In genomic region chr3:69719292-69719691, GRCh38 we compare ENCODE assay signal across 3 cellular contexts.
A peak's percentile ranks its signal among the peaks of the same experiment; 100 is the strongest.
TF ChIP-seq lines count a peak whose summit lies in the region.

No MANE protein-coding gene starts in this region.

TF ChIP-seq in HEK293, 187 proteins besides CTCF, POLR2A, EP300 and RAD21:
- TF ChIP-seq EGR2 (tag by site-specific recombination; IDR thresholded peaks at IDR 0.05; ENCODE audit: low read depth) = no peak
- TF ChIP-seq TCF7L2 (IDR thresholded peaks at IDR 0.05; ENCODE audit: borderline replicate concordance, low read depth, low read length) = peak; percentile 30; the same call in 1 of the 2 replicates
- no peak for TF ChIP-seq ZNF341 (tag by site-specific recombination; IDR thresholded peaks at IDR 0.05; ENCODE audit: low read depth)
- no peak for TF ChIP-seq ZNF114 (tag by site-specific recombination; IDR thresholded peaks at IDR 0.05)
- TF ChIP-seq BCL11A (tag by site-specific recombination; IDR thresholded peaks at IDR 0.05; ENCODE audit: low read depth) = no peak

TF ChIP-seq in K562, 482 proteins besides CTCF, POLR2A, EP300 and RAD21 (continues in another document):
- TF ChIP-seq SMARCC2 (IDR thresholded peaks at IDR 0.05; ENCODE audit: low read depth) (no peak), GTF2A2 (tag; IDR thresholded peaks at IDR 0.05) (no peak), ZNF316 (IDR thresholded peaks at IDR 0.05) (peak; percentile 76), DEAF1 (CRISPR knock-in tag; IDR thresholded peaks at IDR 0.05) (no peak), ELF2 (CRISPR knock-in tag; IDR thresholded peaks at IDR 0.05) (no peak), LEF1 (IDR thresholded peaks at IDR 0.05) (peak; percentile 80), NEUROD1 (IDR thresholded peaks at IDR 0.05; ENCODE audit: borderline replicate concordance, low read depth, low read length, partially characterized antibody) (no peak), ZNF277 (CRISPR knock-in tag; IDR thresholded peaks at IDR 0.05; ENCODE audit: borderline replicate concordance) (no peak), SLC30A9 (CRISPR knock-in tag; IDR thresholded peaks at IDR 0.05) (no peak), CSDE1 (IDR thresholded peaks at IDR 0.05) (no peak), ATF7 (IDR thresholded peaks at IDR 0.05) (no peak), IRF1 (CRISPR knock-in tag; IDR thresholded peaks at IDR 0.05; ENCODE audit: borderline replicate concordance) (no peak), SMARCA5 (IDR thresholded peaks at IDR 0.05) (no peak), ETS1 (conservative IDR thresholded peaks at IDR 0.05; ENCODE audit: control insufficient read depth, low read depth, low read length) (no peak), ELF4 (CRISPR knock-in tag; IDR thresholded peaks at IDR 0.05) (no peak), GATAD2B (IDR thresholded peaks at IDR 0.05; ENCODE audit: borderline replicate concordance) (peak; percentile 70; the same call in 1 of the 2 replicates), POLR3A (IDR thresholded peaks at IDR 0.05; ENCODE audit: borderline replicate concordance, extremely low read depth, insufficient read depth, insufficient read length) (no peak), NFRKB (IDR thresholded peaks at IDR 0.05; ENCODE audit: low read depth) (no peak), E2F1 (CRISPR knock-in tag; IDR thresholded peaks at IDR 0.05) (no peak), TRIM24 (IDR thresholded peaks at IDR 0.05) (peak in 1 of 2 experiments; percentile 53; a peak in 1 of 4 replicates), ZBTB1 (CRISPR knock-in tag; IDR thresholded peaks at IDR 0.05; ENCODE audit: borderline replicate concordance, low read depth) (no peak), ZNF324 (CRISPR knock-in tag; IDR thresholded peaks at IDR 0.05) (no peak), FOXP4 (CRISPR knock-in tag; IDR thresholded peaks at IDR 0.05; ENCODE audit: borderline replicate concordance) (no peak), HEY1 (CRISPR knock-in tag; IDR thresholded peaks at IDR 0.05; ENCODE audit: borderline replicate concordance) (no peak)

TF ChIP-seq in HepG2, 621 proteins besides CTCF, POLR2A, EP300 and RAD21:
- TF ChIP-seq TFAP4 (IDR thresholded peaks at IDR 0.05; ENCODE audit: borderline replicate concordance, low read depth) (no peak), YEATS2 (CRISPR knock-in tag; IDR thresholded peaks at IDR 0.05; ENCODE audit: borderline replicate concordance) (no peak), ZNF879 (CRISPR knock-in tag; IDR thresholded peaks at IDR 0.05) (no peak)
TF ChIP-seq in HepG2: peak in this region for 0.
